In the genomic region with DNA sequence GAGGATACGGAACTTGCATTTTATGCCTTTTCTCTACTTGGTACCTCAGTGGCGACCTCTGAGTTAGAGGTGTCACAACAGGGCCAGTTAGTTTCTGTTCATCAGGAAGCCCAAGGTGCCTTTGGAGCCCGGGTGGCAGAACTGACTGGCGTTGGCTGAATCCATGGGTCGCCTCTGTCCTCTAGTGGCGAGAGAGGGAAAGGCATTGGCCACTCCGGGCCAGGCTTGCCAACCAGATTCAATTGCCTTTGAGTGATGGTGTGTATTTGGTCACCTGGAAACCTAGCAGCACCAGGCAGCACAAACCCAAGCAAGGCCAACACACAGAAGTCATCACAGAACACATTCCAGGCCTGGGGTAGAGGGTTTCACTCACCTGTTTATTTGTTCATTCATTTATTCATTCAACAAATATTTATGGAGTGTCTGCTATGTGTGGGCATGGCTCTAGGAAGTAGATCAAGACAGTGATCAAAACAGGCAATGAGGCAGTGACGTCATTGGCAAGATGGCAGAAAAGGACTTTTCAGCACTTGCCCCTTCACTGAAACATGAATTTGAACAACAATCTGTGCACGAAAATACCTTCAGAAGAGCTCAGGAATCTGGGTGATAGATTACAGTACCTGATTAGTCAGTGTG, we compare ENCODE assay signal across 8 cellular contexts. TPM values are rescaled to one million over a fixed set of nuclear protein-coding genes. Genes with fewer than 3 reads are reported as not detected.
DNase-seq lines count a peak whose midpoint lies in the region; ATAC-seq and TF ChIP-seq lines count a peak whose summit lies in the region.

No MANE protein-coding gene starts in this region.

- no peaks in the 10 kb centered on the region for H3K36me3 Mint-ChIP-seq in activated naive CD4-positive, alpha-beta T cell treated with anti-CD3 and anti-CD28 coated beads, Interleukin-2, amount 10 ng/mL, durations not matched to agents 7 days and 5 days

- CTCF ChIA-PET in activated naive CD4-positive, alpha-beta T cell treated with anti-CD3 and anti-CD28 coated beads, Interleukin-2, amount 10 ng/mL, durations not matched to agents 7 days and 5 days (lab: Charles Lee), result interaction anchor here (1.0 kb wide), 2 partner anchors 146 to 148 kb away, joined by 3 to 4 read pairs; no protein-coding TSS in a partner anchor

- H3K27me3 Mint-ChIP-seq in activated naive CD4-positive, alpha-beta T cell treated with anti-CD3 and anti-CD28 coated beads, Interleukin-2, amount 10 ng/mL, durations not matched to agents 7 days and 5 days, result peaks cover 31% of the 10 kb centered on the region

- H3K4me3 Mint-ChIP-seq in activated naive CD4-positive, alpha-beta T cell treated with anti-CD3 and anti-CD28 coated beads, Interleukin-2, amount 10 ng/mL, durations not matched to agents 7 days and 5 days, result no peak overlapping the region

- ATAC-seq in Right ventricle myocardium inferior (peak; percentile 86), HG02970 (IDR thresholded peaks at IDR 0.05; ENCODE audit: low FRiP score, unreplicated experiment) (no peak)

- no peaks in the 10 kb centered on the region for H3K27me3 ChIP-seq in HL-60 (ENCODE audit: insufficient read depth, poor library complexity, severe bottlenecking)

- H3K4me1 Mint-ChIP-seq in activated naive CD4-positive, alpha-beta T cell treated with anti-CD3 and anti-CD28 coated beads, Interleukin-2, amount 10 ng/mL, durations not matched to agents 7 days and 5 days, result no peaks in the 10 kb centered on the region

- no peaks in the 10 kb centered on the region for H3K9me3 Mint-ChIP-seq in activated naive CD4-positive, alpha-beta T cell treated with anti-CD3 and anti-CD28 coated beads, Interleukin-2, amount 10 ng/mL, durations not matched to agents 7 days and 5 days

- H3K27ac Mint-ChIP-seq in activated naive CD4-positive, alpha-beta T cell treated with anti-CD3 and anti-CD28 coated beads, Interleukin-2, amount 10 ng/mL, durations not matched to agents 7 days and 5 days, result no peak overlapping the region

- peak; percentile 99 for TF ChIP-seq CTCF in HL-60 (IDR thresholded peaks at IDR 0.05; ENCODE audit: insufficient read depth, low read length)

- DNase-seq in NCI-H1436 (lab: John Stamatoyannopoulos, UW) (peak; percentile 70), NCI-H1436 treated with DMSO at 0.1 percent for 48 hours (lab: John Stamatoyannopoulos, UW) (no peak), HL-60 (ENCODE audit: low read depth in 1 of 2, low spot score in 1 of 2) (peak; percentile 12 to 50), NCI-H82 (lab: John Stamatoyannopoulos, UW) (peak; percentile 75), Right ventricle myocardium inferior (ENCODE audit: missing footprints) (peak; percentile 85), pons (ENCODE audit: low spot score) (peak; percentile 50)
- peak; percentile 70 for DNase-seq in activated naive CD4-positive, alpha-beta T cell treated with anti-CD3 and anti-CD28 coated beads, Interleukin-2, amount 10 ng/mL, durations not matched to agents 7 days and 5 days

- no peak overlapping the region for H3K4me3 ChIP-seq in HL-60 (replicated peaks; ENCODE audit: insufficient read depth, low read length)

- intact Hi-C loops in Right ventricle myocardium inferior (cut with DNase I), result loop anchor here (1.0 kb wide), 1 partner anchor 148 kb away; no protein-coding TSS in a partner anchor

- no peak overlapping the region for H3K27ac ChIP-seq in HL-60 (replicated peaks)

RNA-seq across cellular contexts. Expression of gene KCNA5, which starts 40.5 kb away (rescaled TPM):
- 2.1 TPM for total RNA-seq in Right ventricle myocardium inferior
